ENCODE assay signal across 9 cellular contexts in genomic region chr9:92715488-92716231, GRCh38. TPM values are rescaled to one million over a fixed set of nuclear protein-coding genes. Genes with fewer than 3 reads are reported as not detected.
DNase-seq lines count a peak whose midpoint lies in the region; ATAC-seq and TF ChIP-seq lines count a peak whose summit lies in the region.
"Had no signal": no experiment of that assay in that cellular context is flagged by ENCODE, and none has a peak within 500 bp of the region (broad histone marks: within the 10 kb centered on the region; RNA-seq: fewer than 3 reads in every experiment).

No MANE protein-coding gene starts in this region.

- H3K4me3 ChIP-seq in adipocyte (ENCODE audit: low read length): no peak overlapping the region
- H3K4me3 ChIP-seq: transverse colon had no signal

- peaks cover 87% of the 10 kb centered on the region for H3K36me3 ChIP-seq in adipocyte (ENCODE audit: control insufficient read depth, insufficient read depth, low read length, severe bottlenecking)

- peak overlapping the region; percentile 52 for H3K27ac Mint-ChIP-seq in glutamatergic neuron (ENCODE audit: unreplicated experiment)

- peak; percentile 5 for DNase-seq in GM20000 (ENCODE audit: low spot score)
- no peak for DNase-seq in adipocyte (ENCODE audit: low read depth)
- DNase-seq in glutamatergic neuron: no peak
- peak; percentile 62 for DNase-seq in sciatic nerve (ENCODE audit: low spot score)
- no peak for DNase-seq in SIG-M5 treated with dmso at 0.1 percent for 504 hours (lab: John Stamatoyannopoulos, UW; ENCODE audit: unreplicated experiment)
- no peak for DNase-seq in COR-L47 (lab: John Stamatoyannopoulos, UW)

- H3K4me3 Mint-ChIP-seq in glutamatergic neuron (ENCODE audit: unreplicated experiment): no peak overlapping the region

- no peaks in the 10 kb centered on the region for H3K9me3 ChIP-seq in adipocyte (ENCODE audit: control insufficient read depth, low read length)
- H3K9me3 ChIP-seq: transverse colon had no signal

- H3K4me1 Mint-ChIP-seq in glutamatergic neuron (ENCODE audit: low read depth, unreplicated experiment): peaks cover 7% of the 10 kb centered on the region

- intact Hi-C loops in sciatic nerve (cut with DNase I): loop anchor here (5.0 kb wide), 1 partner anchor 77 kb away; no protein-coding TSS in a partner anchor

- H3K9ac ChIP-seq in adipocyte (ENCODE audit: low read length): peak overlapping the region; percentile 24

- ATAC-seq in sciatic nerve (peak; percentile 78), HG02642 (IDR thresholded peaks at IDR 0.05; ENCODE audit: poor library complexity, unreplicated experiment) (no peak), HG03521 (IDR thresholded peaks at IDR 0.05; ENCODE audit: unreplicated experiment) (no peak)

- TF ChIP-seq CTCF in GM20000 (IDR thresholded peaks at IDR 0.05; ENCODE audit: extremely low read depth, missing control alignments) (no peak), glutamatergic neuron (IDR thresholded peaks at IDR 0.05; ENCODE audit: partially characterized antibody, unreplicated experiment) (no peak)

- H3K27me3 Mint-ChIP-seq in glutamatergic neuron (ENCODE audit: unreplicated experiment): peaks cover 4% of the 10 kb centered on the region

- peaks cover 3% of the 10 kb centered on the region for H3K36me3 Mint-ChIP-seq in glutamatergic neuron (ENCODE audit: unreplicated experiment)

- H3K27me3 ChIP-seq in adipocyte (replicated peaks; ENCODE audit: control insufficient read depth, insufficient read depth, low read length): no peaks in the 10 kb centered on the region
- H3K27me3 ChIP-seq: transverse colon had no signal

- peaks cover 13% of the 10 kb centered on the region for H3K4me1 ChIP-seq in adipocyte (ENCODE audit: control insufficient read depth, insufficient read depth, low read length)

- H3K9me3 Mint-ChIP-seq in glutamatergic neuron (ENCODE audit: unreplicated experiment): peaks cover 3% of the 10 kb centered on the region

RNA-seq across cellular contexts. Expression of gene IPPK, which starts 45.7 kb away (rescaled TPM):
- total RNA-seq in glutamatergic neuron (ENCODE audit: unreplicated experiment): 7.0 TPM
- 10.7 TPM for total RNA-seq in sciatic nerve

RNA-seq across cellular contexts. Expression of gene BICD2, which starts 49.0 kb away (rescaled TPM):
- total RNA-seq in glutamatergic neuron (ENCODE audit: unreplicated experiment) (43.7 TPM), sciatic nerve (31.0 TPM)

Comparison
In these comparisons a context has a peak if more than half of its experiments do, and no peak if none do; other contexts are left out.
1. DNase-seq: peak in GM20000 (single experiment) and sciatic nerve (single experiment); none in adipocyte (single experiment), glutamatergic neuron (single experiment), SIG-M5 treated with dmso at 0.1 percent for 504 hours (single experiment) and COR-L47 (single experiment).